In the genomic region with DNA sequence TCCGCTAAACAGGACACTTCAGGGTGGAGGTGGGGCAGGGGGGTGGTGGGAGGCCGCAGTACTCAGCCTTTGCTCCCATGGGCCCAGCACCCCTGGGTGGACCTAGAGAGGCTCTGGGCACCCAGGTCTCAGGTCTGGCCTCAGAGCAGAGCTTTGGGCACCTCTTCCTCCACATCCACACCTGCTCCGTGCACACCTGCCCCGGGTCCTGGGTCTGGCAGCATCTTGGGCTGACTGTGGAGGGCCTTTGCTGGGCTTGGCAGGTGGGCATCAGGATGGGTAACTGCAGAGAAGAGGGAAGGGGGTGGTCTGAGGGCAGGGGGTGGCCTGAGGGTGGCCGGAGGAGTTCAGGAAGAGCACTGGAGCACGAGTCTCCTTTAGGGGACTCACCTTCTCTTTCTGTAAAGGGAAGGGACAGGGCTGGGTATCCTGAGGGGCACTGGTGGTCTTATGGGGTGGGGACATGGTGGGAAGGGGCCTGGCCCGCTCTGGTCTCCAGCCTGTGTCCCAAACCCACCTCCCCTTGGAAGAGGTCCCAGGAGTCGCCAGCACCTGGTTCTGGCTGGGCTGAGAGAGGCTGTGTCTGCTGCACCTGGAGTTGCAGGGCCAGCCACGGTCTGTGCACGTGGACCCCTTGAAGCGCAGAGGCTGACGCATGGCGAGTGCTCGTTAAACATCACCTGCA, we compare ENCODE assay signal across 19 cellular contexts.
DNase-seq lines count a peak whose midpoint lies in the region; ATAC-seq and TF ChIP-seq lines count a peak whose summit lies in the region.
"Had no signal": no experiment of that assay in that cellular context is flagged by ENCODE, and none has a peak within 500 bp of the region (broad histone marks: within the 10 kb centered on the region; RNA-seq: fewer than 3 reads in every experiment).

No MANE protein-coding gene starts in this region.

- no peak overlapping the region for H2AFZ ChIP-seq in neural progenitor cell (replicated peaks)

- H3K9me3 ChIP-seq in BLaER1 (no peaks in the 10 kb centered on the region), neural progenitor cell (ENCODE audit: low read depth) (no peaks in the 10 kb centered on the region)
- H3K9me3 ChIP-seq: A549, esophagus squamous epithelium, transverse colon had no signal

- H3K4me3 ChIP-seq in BLaER1 (no peak overlapping the region), neural progenitor cell (no peak overlapping the region)
- H3K4me3 ChIP-seq: A549, esophagus squamous epithelium, SK-N-MC, skin epidermis, transverse colon had no signal

- ATAC-seq in activated B cell treated with CpG ODN at 0.5 μM for 24 hours (ENCODE audit: low read depth) (no peak), HG03095 (IDR thresholded peaks at IDR 0.05; ENCODE audit: unreplicated experiment) (no peak)
- ATAC-seq: A549; activated CD8-positive, alpha-beta T cell treated with anti-CD3 and anti-CD28 coated beads for 36 hours had no signal

- DNase-seq in NCI-H1436 (lab: John Stamatoyannopoulos, UW) (peak; percentile 34), NCI-H1436 treated with DMSO at 0.1 percent for 48 hours (lab: John Stamatoyannopoulos, UW) (no peak), activated B cell treated with CpG ODN at 0.5 μM for 24 hours (peak; percentile 14), neural progenitor cell (ENCODE audit: low spot score) (no peak), KG1 (lab: John Stamatoyannopoulos, UW) (no peak), iPS-NIHi11 (ENCODE audit: low spot score) (no peak)
- DNase-seq: activated CD8-positive, alpha-beta T cell treated with anti-CD3 and anti-CD28 coated beads for 36 hours; CD4-positive, CD25-positive, alpha-beta regulatory T cell; dermis blood vessel endothelial cell; esophagus squamous epithelium; IMR-90; MV-4-11; NCI-H446; transverse colon had no signal

- H3K27me3 Mint-ChIP-seq in activated B cell treated with CpG ODN at 0.5 μM for 24 hours (peaks cover 7% of the 10 kb centered on the region), neural progenitor cell (ENCODE audit: insufficient read depth, low read depth) (peaks cover 12% of the 10 kb centered on the region)
- H3K27me3 Mint-ChIP-seq: activated CD8-positive, alpha-beta T cell treated with anti-CD3 and anti-CD28 coated beads for 36 hours had no signal

- H3K4me1 Mint-ChIP-seq in activated B cell treated with CpG ODN at 0.5 μM for 24 hours, result no peaks in the 10 kb centered on the region
- H3K4me1 Mint-ChIP-seq in neural progenitor cell, result peaks cover 57% of the 10 kb centered on the region
- H3K4me1 Mint-ChIP-seq: CD4-positive, CD25-positive, alpha-beta regulatory T cell had no signal

- H3K27me3 ChIP-seq in BLaER1, result no peaks in the 10 kb centered on the region
- H3K27me3 ChIP-seq in neural progenitor cell, result no peaks in the 10 kb centered on the region
- H3K27me3 ChIP-seq: esophagus squamous epithelium, transverse colon had no signal

- intact Hi-C loops in activated B cell treated with CpG ODN at 0.5 μM for 24 hours (cut with micrococcal nuclease), result no loop called here

- POLR2A ChIA-PET in activated B cell treated with CpG ODN at 0.5 μM for 24 hours (lab: Charles Lee), result no interaction called here

- H3K9ac ChIP-seq in BLaER1, result no peak overlapping the region
- no peak overlapping the region for H3K9ac ChIP-seq in neural progenitor cell

- H3K27ac ChIP-seq in BLaER1 (no peak overlapping the region), neural progenitor cell (no peak overlapping the region)
- H3K27ac ChIP-seq: esophagus squamous epithelium, SK-N-MC, skin epidermis, transverse colon had no signal

- H3K4me1 ChIP-seq in BLaER1 (peaks cover 74% of the 10 kb centered on the region), neural progenitor cell (peaks cover 36% of the 10 kb centered on the region)
- H3K4me1 ChIP-seq: transverse colon had no signal

- H3K36me3 ChIP-seq in BLaER1, result no peaks in the 10 kb centered on the region
- no peaks in the 10 kb centered on the region for H3K36me3 ChIP-seq in neural progenitor cell
- H3K36me3 ChIP-seq: esophagus squamous epithelium, transverse colon had no signal

- no peak for TF ChIP-seq CTCF in activated B cell treated with CpG ODN at 0.5 μM for 24 hours (IDR thresholded peaks at IDR 0.05)
- TF ChIP-seq CTCF in neural progenitor cell (IDR thresholded peaks at IDR 0.05), result no peak

- no peaks in the 10 kb centered on the region for H3K9me3 Mint-ChIP-seq in activated B cell treated with CpG ODN at 0.5 μM for 24 hours
- no peaks in the 10 kb centered on the region for H3K9me3 Mint-ChIP-seq in neural progenitor cell
- H3K9me3 Mint-ChIP-seq: activated CD8-positive, alpha-beta T cell treated with anti-CD3 and anti-CD28 coated beads for 36 hours; CD4-positive, CD25-positive, alpha-beta regulatory T cell had no signal

- H3K27ac Mint-ChIP-seq in activated B cell treated with CpG ODN at 0.5 μM for 24 hours (no peak overlapping the region), neural progenitor cell (peak overlapping the region; percentile 63)
- H3K27ac Mint-ChIP-seq: activated CD8-positive, alpha-beta T cell treated with anti-CD3 and anti-CD28 coated beads for 36 hours; CD4-positive, CD25-positive, alpha-beta regulatory T cell had no signal

- H3K36me3 Mint-ChIP-seq in activated B cell treated with CpG ODN at 0.5 μM for 24 hours (ENCODE audit: low read depth) (no peaks in the 10 kb centered on the region), neural progenitor cell (no peaks in the 10 kb centered on the region)
- H3K36me3 Mint-ChIP-seq: CD4-positive, CD25-positive, alpha-beta regulatory T cell had no signal

- CTCF ChIA-PET in activated B cell treated with CpG ODN at 0.5 μM for 24 hours (lab: Charles Lee), result no interaction called here

- H3F3A ChIP-seq in neural progenitor cell (ENCODE audit: low read depth), result peaks cover 20% of the 10 kb centered on the region

- H3K4me2 ChIP-seq in BLaER1 (peak overlapping the region; percentile 24), neural progenitor cell (no peak overlapping the region)
- H3K4me2 ChIP-seq: A549 had no signal

- H4K20me1 ChIP-seq in BLaER1 (no peaks in the 10 kb centered on the region), neural progenitor cell (ENCODE audit: low read depth) (no peaks in the 10 kb centered on the region)

- no peaks in the 10 kb centered on the region for H3K79me2 ChIP-seq in neural progenitor cell (ENCODE audit: low read depth)

- H3K4me3 Mint-ChIP-seq in activated B cell treated with CpG ODN at 0.5 μM for 24 hours (no peak overlapping the region), neural progenitor cell (no peak overlapping the region)
- H3K4me3 Mint-ChIP-seq: activated CD8-positive, alpha-beta T cell treated with anti-CD3 and anti-CD28 coated beads for 36 hours; CD4-positive, CD25-positive, alpha-beta regulatory T cell had no signal

Comparison
In these comparisons a context has a peak if more than half of its experiments do, and no peak if none do; other contexts are left out.
1. DNase-seq: peak in NCI-H1436 (single experiment) and activated B cell treated with CpG ODN at 0.5 μM for 24 hours (single experiment); none in NCI-H1436 treated with DMSO at 0.1 percent for 48 hours (single experiment), neural progenitor cell (single experiment), KG1 (single experiment) and iPS-NIHi11 (single experiment).